31 cellular contexts compared by ENCODE assay signal in the genomic region with DNA sequence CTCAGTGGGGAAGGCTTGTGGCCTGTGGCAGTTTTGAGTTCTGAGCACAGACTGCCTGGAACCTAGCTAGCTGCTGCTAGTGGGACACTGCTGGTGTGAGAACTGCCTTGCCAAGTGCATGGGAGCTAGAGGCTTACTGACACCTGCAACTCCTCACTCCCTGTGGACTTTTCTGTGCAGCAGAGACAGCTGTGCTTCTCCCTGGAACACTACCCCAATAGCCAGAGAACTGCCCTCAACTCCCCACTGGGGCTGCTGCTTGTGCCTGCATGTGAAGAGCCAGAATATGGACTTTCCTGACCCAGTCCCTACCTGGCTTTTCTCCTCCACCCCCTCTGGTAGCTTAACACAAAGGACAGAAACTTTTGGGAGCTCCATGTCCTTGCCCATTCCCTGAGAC.
"Had no signal": no experiment of that assay in that cellular context is flagged by ENCODE, and none has a peak within 500 bp of the region (broad histone marks: within the 10 kb centered on the region; RNA-seq: fewer than 3 reads in every experiment).

No MANE protein-coding gene starts in this region.

- H3K4me2 ChIP-seq: neural progenitor cell had no signal

- H3K4me3 ChIP-seq: neural progenitor cell, ovary, psoas muscle, right lobe of liver, sigmoid colon, suprapubic skin, testis, tibial artery, transverse colon, upper lobe of right lung, uterus had no signal

- H3K4me1 ChIP-seq: neural progenitor cell, parathyroid adenoma, psoas muscle, right lobe of liver, sigmoid colon, suprapubic skin, testis, tibial artery, transverse colon, upper lobe of right lung, uterus had no signal

- H3K36me3 ChIP-seq: neural progenitor cell, neutrophil, ovary, right lobe of liver, sigmoid colon, suprapubic skin, tibial artery, transverse colon, upper lobe of right lung, uterus had no signal

- H3K4me1 Mint-ChIP-seq: naive thymus-derived CD4-positive, alpha-beta T cell; natural killer cell; nephron; neural progenitor cell; stimulated activated memory B cell treated with anti-CD40 and anti-IgM and Interleukin-4, amounts not matched to agents 10 μg/mL and 1 μg/mL and 100 μg/mL, for 72 hours; stimulated activated naive CD8-positive, alpha-beta T cell treated with anti-CD3 and anti-CD28 coated beads, Interleukin-15, amount 100 ng/mL, for 72 hours had no signal

- H3K36me3 Mint-ChIP-seq: neural progenitor cell, type B pancreatic cell had no signal

- H3K4me3 Mint-ChIP-seq: naive thymus-derived CD4-positive, alpha-beta T cell; natural killer cell; nephron; neural progenitor cell; stimulated activated memory B cell treated with anti-CD40 and anti-IgM and Interleukin-4, amounts not matched to agents 10 μg/mL and 1 μg/mL and 100 μg/mL, for 72 hours; stimulated activated naive CD8-positive, alpha-beta T cell treated with anti-CD3 and anti-CD28 coated beads, Interleukin-15, amount 100 ng/mL, for 72 hours; type B pancreatic cell had no signal

- H3K27me3 ChIP-seq: neutrophil, ovary, right lobe of liver, testis, transverse colon, upper lobe of right lung, uterus had no signal

- H3K27ac Mint-ChIP-seq: naive thymus-derived CD4-positive, alpha-beta T cell; natural killer cell; nephron; neural progenitor cell; progenitor cell of endocrine pancreas; stimulated activated memory B cell treated with anti-CD40 and anti-IgM and Interleukin-4, amounts not matched to agents 10 μg/mL and 1 μg/mL and 100 μg/mL, for 72 hours; stimulated activated naive CD8-positive, alpha-beta T cell treated with anti-CD3 and anti-CD28 coated beads, Interleukin-15, amount 100 ng/mL, for 72 hours; type B pancreatic cell had no signal

- H3K9me3 ChIP-seq: neutrophil, testis, upper lobe of right lung had no signal

- H3K27ac ChIP-seq: neural progenitor cell, neutrophil, ovary, parathyroid adenoma, psoas muscle, right lobe of liver, sigmoid colon, suprapubic skin, testis, tibial artery, transverse colon, upper lobe of right lung, uterus had no signal

- H3K9ac ChIP-seq: neural progenitor cell, parathyroid adenoma had no signal

- DNase-seq: naive thymus-derived CD4-positive, alpha-beta T cell; natural killer cell; nucleus accumbens; ovary; psoas muscle; right cardiac atrium; right lobe of liver; sigmoid colon; small intestine; stimulated activated CD4-positive, alpha-beta T cell treated with anti-CD3 and anti-CD28 coated beads, Interleukin-12 subunit alpha, Interleukin-12 subunit beta, amount 100 ng/mL, for 4 hours; stimulated activated CD4-positive, alpha-beta T cell treated with anti-CD3 and anti-CD28 coated beads, Interleukin-1b, Interleukin-23, amount 100 ng/mL, for 48 hours; stimulated activated CD4-positive, alpha-beta T cell treated with anti-CD3 and anti-CD28 coated beads, Interleukin-4, amount 100 ng/mL, for 1 hour; stimulated activated CD4-positive, alpha-beta T cell treated with anti-CD3 and anti-CD28 coated beads, Interleukin-4, amount 100 ng/mL, for 4 hours; stimulated activated CD8-positive, alpha-beta memory T cell treated with anti-CD3 and anti-CD28 coated beads, Interleukin-4, amount 100 ng/mL, for 48 hours; stimulated activated naive CD4-positive, alpha-beta T cell; stimulated activated naive CD8-positive, alpha-beta T cell treated with anti-CD3 and anti-CD28 coated beads, Interleukin-15, amount 100 ng/mL, for 72 hours; stimulated activated naive CD8-positive, alpha-beta T cell treated with anti-CD3 and anti-CD28 coated beads, Interleukin-15, Interleukin-2, amounts not matched to agents 100 U/mL and 50 U/mL, for 24 hours; substantia nigra; testis; tibial artery; transverse colon; upper lobe of right lung; uterus had no signal

- H3K9me3 Mint-ChIP-seq: type B pancreatic cell had no signal
